In genomic region chr17:7851438-7852261, GRCh38 we compare ENCODE assay signal across 8 cellular contexts. TPM values are rescaled to one million over a fixed set of nuclear protein-coding genes. Genes with fewer than 3 reads are reported as not detected.
A peak's percentile ranks its signal among the peaks of the same experiment; 100 is the strongest.
DNase-seq lines count a peak whose midpoint lies in the region; ATAC-seq and TF ChIP-seq lines count a peak whose summit lies in the region.

No MANE protein-coding gene starts in this region.

- H3K4me2 ChIP-seq in neuronal stem cell (ENCODE audit: insufficient read depth, low read length, poor library complexity, severe bottlenecking) = peak overlapping the region; percentile 38

- H2BK12ac ChIP-seq in neuronal stem cell (ENCODE audit: low read length) = no peak overlapping the region

- H3K18ac ChIP-seq in neuronal stem cell (ENCODE audit: low read length) = peak overlapping the region; percentile 84

- no CpG with 5 or more reads among the region's 60 CpGs for WGBS in neuronal stem cell (ENCODE audit: extremely low coverage in 2 of 2, insufficient read length in 2 of 2, insufficient replicate concordance in 1 of 2), 2 donors

- H3K4me3 ChIP-seq in Jurkat, Clone E6-1 (ENCODE audit: low read length) = peak overlapping the region; percentile 36
- H3K4me3 ChIP-seq in foreskin fibroblast (ENCODE audit: low read depth in 1 of 2, low read length in 2 of 2) = no peak overlapping the region
- H3K4me3 ChIP-seq in neuronal stem cell (ENCODE audit: low read length in 2 of 2) = no peak overlapping the region

- H2AFZ ChIP-seq in neuronal stem cell (ENCODE audit: low read length) = no peak overlapping the region

- peak overlapping the region; percentile 91 for H2BK15ac ChIP-seq in neuronal stem cell (ENCODE audit: low read length)

- H3K14ac ChIP-seq in neuronal stem cell (ENCODE audit: low read length) = peak overlapping the region; percentile 17

- no peak overlapping the region for H2BK120ac ChIP-seq in neuronal stem cell (ENCODE audit: low read depth, low read length)

- peaks cover 23 to 25% of the 10 kb centered on the region in 2 donors for H3K4me1 ChIP-seq in neuronal stem cell (ENCODE audit: control insufficient read depth in 2 of 2, insufficient read depth in 1 of 2, low read depth in 1 of 2, low read length in 2 of 2)

- H3K79me1 ChIP-seq in neuronal stem cell (ENCODE audit: low read depth, low read length) = peaks cover 15% of the 10 kb centered on the region

- H4K8ac ChIP-seq in neuronal stem cell (ENCODE audit: low read depth, low read length) = peak overlapping the region; percentile 86

- TF ChIP-seq CTCF in foreskin fibroblast (IDR thresholded peaks at IDR 0.05; ENCODE audit: low read depth, low read length) = peak; percentile 85

- H3K27ac ChIP-seq in neuronal stem cell (replicated peaks; ENCODE audit: low read length) (no peak overlapping the region), substantia nigra (ENCODE audit: low read depth, low read length, poor library complexity, severe bottlenecking) (peak overlapping the region; percentile 64)

- peaks cover 47 to 75% of the 10 kb centered on the region in 2 donors for H3K36me3 ChIP-seq in neuronal stem cell (replicated peaks in 1 of 2; ENCODE audit: control insufficient read depth in 2 of 2, insufficient read depth in 2 of 2, low read length in 2 of 2)

- peak overlapping the region; percentile 73 for H3K9ac ChIP-seq in neuronal stem cell (ENCODE audit: low read depth, low read length, poor library complexity)

- no peaks in the 10 kb centered on the region for H3K9me3 ChIP-seq in neuronal stem cell (replicated peaks in 1 of 2; ENCODE audit: control insufficient read depth in 2 of 2, insufficient read depth in 1 of 2, low read depth in 1 of 2, low read length in 2 of 2)

- H3K27me3 ChIP-seq in neuronal stem cell (ENCODE audit: control insufficient read depth in 3 of 3, insufficient read depth in 3 of 3, low read depth in 1 of 3, low read length in 3 of 3) = peaks cover 0 to 9% (median 0%) of the 10 kb centered on the region in 3 experiments

- peak; percentile 59 for ATAC-seq in GM21619 (IDR thresholded peaks at IDR 0.05; ENCODE audit: unreplicated experiment)

- peak overlapping the region; percentile 47 for H3K4ac ChIP-seq in neuronal stem cell (ENCODE audit: low read length)

- H2BK5ac ChIP-seq in neuronal stem cell (ENCODE audit: low read length) = peak overlapping the region; percentile 72

- H2AK5ac ChIP-seq in neuronal stem cell (ENCODE audit: low read depth, low read length) = peak overlapping the region; percentile 89

- no peak overlapping the region for H4K91ac ChIP-seq in neuronal stem cell (ENCODE audit: low read depth, low read length, poor library complexity)

- peak; percentile 94 for DNase-seq in ELF-1 (ENCODE audit: low read depth, low spot score)
- peak; percentile 89 for DNase-seq in Jurkat, Clone E6-1 (ENCODE audit: low read depth, low spot score)
- DNase-seq in activated gamma-delta T cell treated with Interleukin-2 at 50 U/mL for 16 hours = peak; percentile 94
- peak; percentile 77 to 94 for DNase-seq in foreskin fibroblast
- peak; percentile 89 for DNase-seq in neuronal stem cell (ENCODE audit: low spot score)
- peak in 47 of 49 donors; percentile 36 to 94 (median 80) for DNase-seq in substantia nigra (lab: John Stamatoyannopoulos, UW)

- H3K23ac ChIP-seq in neuronal stem cell (ENCODE audit: low read depth, low read length, poor library complexity) = peak overlapping the region; percentile 87

- peak; percentile 85 for TF ChIP-seq POLR2A in Raji (IDR thresholded peaks at IDR 0.05; ENCODE audit: insufficient read depth, low read depth, low read length)

RNA-seq across cellular contexts. Expression of gene TMEM88, which starts 3.2 kb away (rescaled TPM):
- polyA plus RNA-seq in Jurkat, Clone E6-1 (2012; ENCODE audit: insufficient read depth, insufficient read length) = 1.8 TPM
- polyA plus RNA-seq in neuronal stem cell (2013, experiment 1 of 2) = 132 TPM
- polyA plus RNA-seq in neuronal stem cell (2013, experiment 2 of 2) = 128 TPM

RNA-seq across cellular contexts. Expression of gene NAA38, which starts 5.7 kb away (rescaled TPM):
- polyA plus RNA-seq in Jurkat, Clone E6-1 (2012; ENCODE audit: insufficient read depth, insufficient read length) = 224 TPM
- 74.6 TPM for polyA plus RNA-seq in neuronal stem cell (2013, experiment 1 of 2)
- 76.9 TPM for polyA plus RNA-seq in neuronal stem cell (2013, experiment 2 of 2)

RNA-seq across cellular contexts. Expression of gene CYB5D1, which starts 6.2 kb away (rescaled TPM):
- 15.5 TPM for polyA plus RNA-seq in Jurkat, Clone E6-1 (2012; ENCODE audit: insufficient read depth, insufficient read length)
- polyA plus RNA-seq in neuronal stem cell (2013, experiment 1 of 2) = 10.9 TPM
- polyA plus RNA-seq in neuronal stem cell (2013, experiment 2 of 2) = 10.9 TPM

RNA-seq across cellular contexts. Expression of gene KDM6B, which starts 17.6 kb away (rescaled TPM):
- polyA plus RNA-seq in Jurkat, Clone E6-1 (2012; ENCODE audit: insufficient read depth, insufficient read length) = 18.9 TPM
- 20.0 TPM for polyA plus RNA-seq in neuronal stem cell (2013, experiment 1 of 2)
- polyA plus RNA-seq in neuronal stem cell (2013, experiment 2 of 2) = 21.1 TPM

RNA-seq across cellular contexts. Expression of gene CHD3, which starts 36.9 kb away (rescaled TPM):
- polyA plus RNA-seq in Jurkat, Clone E6-1 (2012; ENCODE audit: insufficient read depth, insufficient read length) = 180 TPM
- 17.8 TPM for polyA plus RNA-seq in neuronal stem cell (2013, experiment 1 of 2)
- polyA plus RNA-seq in neuronal stem cell (2013, experiment 2 of 2) = 15.7 TPM
